Comparison of ENCODE assay signal across 12 cellular contexts in the genomic region with DNA sequence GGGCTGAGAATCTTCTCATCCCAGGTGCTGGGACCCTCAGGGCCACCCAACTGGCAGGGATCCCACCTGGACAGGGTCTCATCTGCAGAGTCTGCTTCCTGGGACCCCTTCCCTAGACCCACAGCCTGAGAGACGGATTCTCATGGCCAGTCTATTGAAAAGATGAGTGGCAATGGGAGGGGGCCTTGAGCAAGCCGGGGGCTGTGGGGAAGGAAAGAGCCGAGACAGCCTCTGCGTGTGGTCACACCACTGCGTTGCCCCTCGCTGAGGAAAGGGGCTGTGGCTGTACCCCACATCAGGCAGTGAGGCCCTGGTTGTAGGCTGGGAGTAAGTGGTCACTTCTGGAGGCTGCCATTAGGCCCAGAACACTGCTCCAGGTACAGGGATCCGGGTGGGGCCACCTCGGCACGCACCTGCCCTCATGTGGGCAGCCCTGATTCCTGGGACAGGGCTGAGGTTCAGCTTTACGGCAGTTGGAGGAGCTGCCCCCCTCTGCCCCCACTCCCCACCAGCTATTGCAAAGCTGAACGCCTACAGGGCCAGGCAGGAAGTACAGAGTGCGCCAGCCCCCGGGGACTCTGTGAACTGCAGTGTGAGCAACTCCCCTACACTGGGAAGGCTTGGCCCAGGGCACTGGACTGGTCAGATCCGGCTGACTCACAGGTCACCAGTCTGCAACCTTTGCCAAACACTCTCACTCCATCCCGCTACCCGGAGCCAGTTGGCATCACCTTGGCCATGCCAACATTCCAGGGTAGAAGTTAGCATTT.
DNase-seq lines count a peak whose midpoint lies in the region; ATAC-seq, FAIRE-seq and TF ChIP-seq lines count a peak whose summit lies in the region.
"Had no signal": no experiment of that assay in that cellular context is flagged by ENCODE, and none has a peak within 500 bp of the region (broad histone marks: within the 10 kb centered on the region; RNA-seq: fewer than 3 reads in every experiment).

No MANE protein-coding gene starts in this region.

- FAIRE-seq in RCC 7860 (lab: Jason Lieb, UNC), result no peak

- no peaks in the 10 kb centered on the region for H3K4me1 ChIP-seq in DOHH2 (ENCODE audit: control insufficient read depth, low read length)
- H3K4me1 ChIP-seq in vagina, result peaks cover 11% of the 10 kb centered on the region
- H3K4me1 ChIP-seq: adrenal gland had no signal

- no peak overlapping the region for H3K4me2 ChIP-seq in DOHH2 (ENCODE audit: low read length)
- H3K4me2 ChIP-seq: smooth muscle cell had no signal

- H3K79me2 ChIP-seq in DOHH2 (ENCODE audit: control insufficient read depth, low read length), result no peaks in the 10 kb centered on the region

- no peak for TF ChIP-seq POLR2A in vagina (IDR thresholded peaks at IDR 0.05)

- intact Hi-C loops in sciatic nerve (cut with DNase I) (no loop called here), vagina (cut with DNase I) (no loop called here)

- peak; percentile 48 for DNase-seq in RCC 7860 (ENCODE audit: low spot score)
- peak; percentile 81 for DNase-seq in fibroblast of mammary gland (ENCODE audit: low read depth)
- no peak for DNase-seq in sciatic nerve (ENCODE audit: low spot score)
- DNase-seq in vagina (ENCODE audit: extremely low spot score in 2 of 2), result no peak
- DNase-seq in CD1c-positive myeloid dendritic cell (ENCODE audit: extremely low spot score), result no peak
- DNase-seq: CD8-positive, alpha-beta memory T cell; NCI-H2171 treated with DMSO at 0.1 percent for 48 hours had no signal

- H3K9me3 ChIP-seq in DOHH2 (ENCODE audit: control insufficient read depth, insufficient read depth, low read length) (no peaks in the 10 kb centered on the region), vagina (no peaks in the 10 kb centered on the region)
- H3K9me3 ChIP-seq: adrenal gland had no signal

- H3K27ac ChIP-seq in DOHH2 (ENCODE audit: low read depth, low read length) (no peak overlapping the region), vagina (no peak overlapping the region)
- H3K27ac ChIP-seq: adrenal gland had no signal

- peak; percentile 18 for TF ChIP-seq CTCF in DOHH2 (IDR thresholded peaks at IDR 0.05; ENCODE audit: low read depth, low read length, poor library complexity, severe bottlenecking)
- TF ChIP-seq CTCF in fibroblast of mammary gland (conservative IDR thresholded peaks at IDR 0.05; ENCODE audit: control insufficient read depth, insufficient read depth, low read depth, low read length), result peak; percentile 44
- TF ChIP-seq CTCF in vagina (IDR thresholded peaks at IDR 0.05), result no peak

- H3K36me3 ChIP-seq in DOHH2 (ENCODE audit: control insufficient read depth, low read length) (no peaks in the 10 kb centered on the region), vagina (no peaks in the 10 kb centered on the region)
- H3K36me3 ChIP-seq: adrenal gland had no signal

- H3K4me3 ChIP-seq in DOHH2 (ENCODE audit: low read length) (no peak overlapping the region), fibroblast of mammary gland (ENCODE audit: control insufficient read depth, low read depth, low read length) (no peak overlapping the region), vagina (no peak overlapping the region)
- H3K4me3 ChIP-seq: adrenal gland, smooth muscle cell had no signal

- H3K9me2 ChIP-seq in DOHH2 (replicated peaks; ENCODE audit: control insufficient read depth, low read length), result no peaks in the 10 kb centered on the region

- H4K20me1 ChIP-seq in DOHH2 (ENCODE audit: control insufficient read depth, insufficient read depth, low read depth, low read length), result no peaks in the 10 kb centered on the region

- H3K27me3 ChIP-seq in DOHH2 (ENCODE audit: control insufficient read depth, low read length) (peaks cover 9% of the 10 kb centered on the region), vagina (no peaks in the 10 kb centered on the region)

- H3F3A ChIP-seq in DOHH2 (ENCODE audit: control insufficient read depth, insufficient read depth), result no peaks in the 10 kb centered on the region

- peak; percentile 78 for ATAC-seq in sciatic nerve
- ATAC-seq in GM21717 (IDR thresholded peaks at IDR 0.05; ENCODE audit: unreplicated experiment), result no peak
- no peak for ATAC-seq in HG03571 (IDR thresholded peaks at IDR 0.05; ENCODE audit: unreplicated experiment)

Comparison
In these comparisons a context has a peak if more than half of its experiments do, and no peak if none do; other contexts are left out.
1. CTCF ChIP-seq: peak in DOHH2 (single experiment) and fibroblast of mammary gland (single experiment); none in vagina (0 of 3).
2. DNase-seq: peak in RCC 7860 (single experiment) and fibroblast of mammary gland (single experiment); none in sciatic nerve (single experiment), vagina (0 of 2) and CD1c-positive myeloid dendritic cell (single experiment).